14 cellular contexts compared by ENCODE assay signal in genomic region chr7:55044791-55045190, GRCh38. TPM values are rescaled to one million over a fixed set of nuclear protein-coding genes. Genes with fewer than 3 reads are reported as not detected.
A peak's percentile ranks its signal among the peaks of the same experiment; 100 is the strongest.
DNase-seq lines count a peak whose midpoint lies in the region; ATAC-seq, FAIRE-seq and TF ChIP-seq lines count a peak whose summit lies in the region.
"Had no signal": no experiment of that assay in that cellular context is flagged by ENCODE, and none has a peak within 500 bp of the region (broad histone marks: within the 10 kb centered on the region; RNA-seq: fewer than 3 reads in every experiment).

No MANE protein-coding gene starts in this region.

- H3K27ac Mint-ChIP-seq in astrocyte (ENCODE audit: unreplicated experiment): no peak overlapping the region
- H3K27ac Mint-ChIP-seq: activated T-helper 2 cell treated with anti-CD3 and anti-CD28 coated beads, Interferon-gamma antibody, Interleukin-2, Interleukin-4, amounts not matched to agents 10 μg/mL and 5 μg/mL and 100 μg/mL, durations not matched to agents 14 hours and 24 hours and 36 hours; T-helper 2 cell treated with Interferon-gamma antibody and Interleukin-4, amounts not matched to agents 5 μg/mL and 100 μg/mL, for 36 hours had no signal

- ATAC-seq in left lobe of liver (peak; percentile 18), GM19455 (IDR thresholded peaks at IDR 0.05; ENCODE audit: unreplicated experiment) (no peak)
- ATAC-seq: stimulated activated naive CD8-positive, alpha-beta T cell treated with anti-CD3 and anti-CD28 coated beads, Interleukin-15, Interleukin-2, amounts not matched to agents 100 U/mL and 50 U/mL, for 24 hours had no signal

- H3K9me3 Mint-ChIP-seq in astrocyte (ENCODE audit: unreplicated experiment): no peaks in the 10 kb centered on the region
- H3K9me3 Mint-ChIP-seq: activated T-helper 2 cell treated with anti-CD3 and anti-CD28 coated beads, Interferon-gamma antibody, Interleukin-2, Interleukin-4, amounts not matched to agents 10 μg/mL and 5 μg/mL and 100 μg/mL, durations not matched to agents 14 hours and 24 hours and 36 hours; T-helper 2 cell treated with Interferon-gamma antibody and Interleukin-4, amounts not matched to agents 5 μg/mL and 100 μg/mL, for 36 hours had no signal

- TF ChIP-seq CTCF in astrocyte (IDR thresholded peaks at IDR 0.05; ENCODE audit: insufficient read depth, low read depth, low read length) (no peak), GM13976 (IDR thresholded peaks at IDR 0.05; ENCODE audit: borderline replicate concordance, control extremely low read depth, extremely low read depth, insufficient read depth, missing control alignments) (no peak)

- in situ Hi-C loops in GM13976 (cut with MboI; ENCODE audit: low sequenced_read_pairs, unreplicated experiment): no loop called here

- peak; percentile 52 for DNase-seq in EH (ENCODE audit: low read depth)
- peak; percentile 37 for DNase-seq in astrocyte (ENCODE audit: low read depth)
- no peak for DNase-seq in left lobe of liver (ENCODE audit: low spot score)
- no peak for DNase-seq in NCI-H446 (lab: John Stamatoyannopoulos, UW)
- no peak for DNase-seq in GM13976 (ENCODE audit: low spot score)
- no peak for DNase-seq in SIG-M5 (lab: John Stamatoyannopoulos, UW)
- DNase-seq: activated CD4-positive, CD25-positive, alpha-beta regulatory T cell treated with anti-CD3 and anti-CD28 coated beads, Interleukin-2, amount 50 U/mL, for 72 hours; heart right ventricle; SJCRH30; stimulated activated naive CD8-positive, alpha-beta T cell treated with anti-CD3 and anti-CD28 coated beads, Interleukin-15, Interleukin-2, amounts not matched to agents 100 U/mL and 50 U/mL, for 24 hours had no signal

- H3K9me3 ChIP-seq in astrocyte (ENCODE audit: insufficient read depth, low read depth, low read length): no peaks in the 10 kb centered on the region
- H3K9me3 ChIP-seq: heart right ventricle, SJCRH30 had no signal

- H3K36me3 Mint-ChIP-seq in astrocyte (ENCODE audit: low read depth, unreplicated experiment): no peaks in the 10 kb centered on the region

- H3K27me3 ChIP-seq in astrocyte (ENCODE audit: insufficient read depth, low read length): no peaks in the 10 kb centered on the region
- H3K27me3 ChIP-seq: heart right ventricle had no signal

- H3K4me1 Mint-ChIP-seq in astrocyte (ENCODE audit: low read depth, unreplicated experiment): peaks cover 6% of the 10 kb centered on the region

- no peak overlapping the region for H3K27ac ChIP-seq in astrocyte (ENCODE audit: low read depth, low read length)
- peak overlapping the region in 12 of 21 experiments; percentile 28 to 80 (median 62) for H3K27ac ChIP-seq in skin epidermis
- H3K27ac ChIP-seq: heart right ventricle, SJCRH30 had no signal

- FAIRE-seq in astrocyte (lab: Jason Lieb, UNC): no peak

- peaks cover 67% of the 10 kb centered on the region for H4K20me1 ChIP-seq in astrocyte (ENCODE audit: insufficient read depth, low read length)

- no peaks in the 10 kb centered on the region for H3K27me3 Mint-ChIP-seq in astrocyte (ENCODE audit: low read depth, unreplicated experiment)

- peaks cover 98% of the 10 kb centered on the region for H3K79me2 ChIP-seq in astrocyte (ENCODE audit: insufficient read depth, low read length)

- no peaks in the 10 kb centered on the region for H3K4me1 ChIP-seq in astrocyte (ENCODE audit: insufficient read depth, low read length)
- H3K4me1 ChIP-seq: SJCRH30 had no signal

- no peak overlapping the region for H3K4me3 Mint-ChIP-seq in astrocyte (ENCODE audit: unreplicated experiment)
- H3K4me3 Mint-ChIP-seq: T-helper 2 cell treated with Interferon-gamma antibody and Interleukin-4, amounts not matched to agents 5 μg/mL and 100 μg/mL, for 36 hours had no signal

- no peak overlapping the region for H3K4me3 ChIP-seq in astrocyte (ENCODE audit: insufficient read depth, low read depth, low read length)
- no peak overlapping the region for H3K4me3 ChIP-seq in skin epidermis
- H3K4me3 ChIP-seq: heart right ventricle, SJCRH30 had no signal

- H3K4me2 ChIP-seq in astrocyte (ENCODE audit: low read length): no peak overlapping the region

- H2AFZ ChIP-seq in astrocyte (ENCODE audit: low read depth, low read length): no peak overlapping the region

- H3K9ac ChIP-seq in astrocyte (ENCODE audit: low read length): no peak overlapping the region

- H3K36me3 ChIP-seq in astrocyte (ENCODE audit: insufficient read depth, low read length): no peaks in the 10 kb centered on the region
- H3K36me3 ChIP-seq: heart right ventricle, SJCRH30 had no signal

RNA-seq across cellular contexts. Expression of gene EGFR, which starts 26.0 kb away (rescaled TPM):
- total RNA-seq in astrocyte (22.0 and 27.3 TPM in 2 replicates), left lobe of liver (90.5 TPM)
- total RNA-seq: activated T-helper 2 cell treated with anti-CD3 and anti-CD28 coated beads, Interferon-gamma antibody, Interleukin-2, Interleukin-4, amounts not matched to agents 10 μg/mL and 5 μg/mL and 100 μg/mL, durations not matched to agents 14 hours and 24 hours and 36 hours had no signal

Comparison
In these comparisons a context has a peak if more than half of its experiments do, and no peak if none do; other contexts are left out.
1. DNase-seq: peak in EH (single experiment) and astrocyte (single experiment); none in left lobe of liver (single experiment), NCI-H446 (0 of 2), GM13976 (single experiment) and SIG-M5 (single experiment).